Comparison of ENCODE assay signal across 8 cellular contexts in the genomic region with DNA sequence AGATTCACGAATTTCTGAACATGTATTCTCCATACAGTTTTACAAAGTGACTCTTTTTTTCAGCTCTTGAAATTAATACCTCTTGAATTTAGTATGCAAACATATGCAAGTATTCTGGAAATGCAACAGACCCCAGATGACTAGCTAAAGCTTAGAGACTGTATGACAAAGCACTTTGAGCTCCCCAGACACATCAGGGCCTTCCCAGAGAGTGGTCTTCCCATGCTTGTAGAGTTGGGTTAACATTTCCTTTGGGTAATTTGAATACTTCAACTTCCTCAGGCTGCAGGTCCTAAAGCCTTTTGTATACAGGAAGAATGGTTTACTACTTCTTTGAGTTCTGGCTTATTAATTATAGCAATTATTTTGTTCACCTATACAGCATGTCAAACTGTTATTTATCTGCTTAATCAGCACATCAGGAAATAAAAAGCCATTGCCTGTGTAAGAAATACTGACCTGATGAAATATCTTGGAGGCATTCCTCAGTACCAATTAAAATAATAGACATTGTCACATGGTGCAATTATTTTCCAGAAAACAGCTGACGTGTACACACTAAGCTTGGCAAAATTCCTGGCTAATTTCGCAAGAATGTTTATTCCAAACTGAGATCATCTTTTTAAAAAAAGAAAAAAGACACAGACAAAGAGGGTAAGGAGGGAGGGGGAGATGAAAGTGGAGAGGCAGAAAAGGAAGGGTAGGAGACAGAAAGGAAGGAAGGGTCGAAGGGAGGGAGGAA.
DNase-seq lines count a peak whose midpoint lies in the region; ATAC-seq lines count a peak whose summit lies in the region.

No MANE protein-coding gene starts in this region.

- intact Hi-C loops in left cardiac atrium (cut with DNase I) (no loop called here), posterior vena cava (cut with DNase I) (no loop called here)

- peak; percentile 80 to 85 for ATAC-seq in left cardiac atrium
- no peak for ATAC-seq in stimulated activated naive CD8-positive, alpha-beta T cell treated with anti-CD3 and anti-CD28 coated beads, Interleukin-15, Interleukin-2, amounts not matched to agents 100 U/mL and 50 U/mL, for 24 hours
- ATAC-seq in GM19395 (IDR thresholded peaks at IDR 0.05; ENCODE audit: unreplicated experiment) = no peak

- H3K4me3 ChIP-seq in HAP-1 (no peak overlapping the region), skeletal muscle cell (ENCODE audit: low read depth, low read length) (no peak overlapping the region)

- peak; percentile 19 to 25 for DNase-seq in HAP-1 (ENCODE audit: low spot score in 2 of 2)
- peak; percentile 20 for DNase-seq in T1000 (lab: John Stamatoyannopoulos, UW)
- no peak for DNase-seq in left cardiac atrium
- DNase-seq in skeletal muscle cell (ENCODE audit: low read depth) = peak; percentile 86
- no peak for DNase-seq in activated CD4-positive, alpha-beta T cell treated with anti-CD3 and anti-CD28 coated beads for 48 hours
- no peak for DNase-seq in stimulated activated naive CD8-positive, alpha-beta T cell treated with anti-CD3 and anti-CD28 coated beads, Interleukin-15, Interleukin-2, amounts not matched to agents 100 U/mL and 50 U/mL, for 24 hours
- no peak for DNase-seq in posterior vena cava (ENCODE audit: low spot score)

- H3K36me3 ChIP-seq in HAP-1 (replicated peaks) = no peaks in the 10 kb centered on the region

- no peaks in the 10 kb centered on the region for H3K9me3 ChIP-seq in HAP-1

- no peaks in the 10 kb centered on the region for H3K27me3 ChIP-seq in HAP-1 (ENCODE audit: low read depth)

- in situ Hi-C loops in HAP-1 (cut with MboI; ENCODE audit: low sequenced_read_pairs) = loop anchor here (10.0 to 25.0 kb wide), 2 partner anchors 173 to 566 kb away; no protein-coding TSS in a partner anchor

- H3K4me1 ChIP-seq in HAP-1 = peaks cover 19% of the 10 kb centered on the region

Comparison
In these comparisons a context has a peak if more than half of its experiments do, and no peak if none do; other contexts are left out.
1. DNase-seq: peak in HAP-1 (2 of 2), T1000 (single experiment) and skeletal muscle cell (single experiment); none in left cardiac atrium (single experiment), activated CD4-positive, alpha-beta T cell treated with anti-CD3 and anti-CD28 coated beads for 48 hours (single experiment), stimulated activated naive CD8-positive, alpha-beta T cell treated with anti-CD3 and anti-CD28 coated beads, Interleukin-15, Interleukin-2, amounts not matched to agents 100 U/mL and 50 U/mL, for 24 hours (single experiment) and posterior vena cava (single experiment).
2. ATAC-seq: peak in left cardiac atrium (2 of 2); none in stimulated activated naive CD8-positive, alpha-beta T cell treated with anti-CD3 and anti-CD28 coated beads, Interleukin-15, Interleukin-2, amounts not matched to agents 100 U/mL and 50 U/mL, for 24 hours (single experiment) and GM19395 (single experiment).